Comparison of ENCODE assay signal across 21 cellular contexts in the genomic region with DNA sequence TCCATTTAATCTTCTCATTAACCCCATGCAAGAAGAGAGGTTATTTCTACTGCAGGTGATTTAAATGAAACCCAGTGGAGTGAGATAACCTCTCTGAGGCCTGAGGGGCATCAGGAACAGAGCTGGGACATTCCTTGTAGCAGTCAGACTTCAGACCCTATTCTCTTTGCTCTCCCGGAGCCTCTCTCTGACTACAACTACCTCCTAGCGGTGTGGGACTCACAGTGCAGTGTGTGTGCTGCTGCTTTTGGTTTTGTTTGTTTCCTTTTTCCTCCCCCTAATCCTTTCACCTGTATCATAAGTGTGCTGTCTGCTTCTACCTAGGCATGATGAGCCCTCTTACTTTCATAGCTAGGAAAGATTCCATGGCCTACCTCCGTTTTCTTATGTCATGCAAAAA.
A peak's percentile ranks its signal among the peaks of the same experiment; 100 is the strongest.
DNase-seq lines count a peak whose midpoint lies in the region; ATAC-seq and TF ChIP-seq lines count a peak whose summit lies in the region.
"Had no signal": no experiment of that assay in that cellular context is flagged by ENCODE, and none has a peak within 500 bp of the region (broad histone marks: within the 10 kb centered on the region; RNA-seq: fewer than 3 reads in every experiment).

No MANE protein-coding gene starts in this region.

- TF ChIP-seq CTCF in Panc1 (IDR thresholded peaks at IDR 0.05) (peak; percentile 42), neural crest cell (conservative IDR thresholded peaks at IDR 0.05) (peak; percentile 25), smooth muscle cell (IDR thresholded peaks at IDR 0.05; ENCODE audit: borderline replicate concordance, insufficient read depth, poor library complexity, severe bottlenecking) (no peak), GM20000 (IDR thresholded peaks at IDR 0.05; ENCODE audit: extremely low read depth, missing control alignments) (no peak)

- H3F3A ChIP-seq in smooth muscle cell (ENCODE audit: low read depth) = no peaks in the 10 kb centered on the region

- H3K9me3 Mint-ChIP-seq in neural crest cell = no peaks in the 10 kb centered on the region
- H3K9me3 Mint-ChIP-seq: activated CD4-positive, alpha-beta T cell treated with anti-CD3 and anti-CD28 coated beads, Interleukin-2, amount 10 ng/mL, durations not matched to agents 7 days and 5 days had no signal

- no peaks in the 10 kb centered on the region for H3K36me3 ChIP-seq in Panc1 (ENCODE audit: control insufficient read depth, insufficient read depth, low read length)
- no peaks in the 10 kb centered on the region for H3K36me3 ChIP-seq in smooth muscle cell (ENCODE audit: low read depth)
- H3K36me3 ChIP-seq: esophagus muscularis mucosa, left lung, tibial nerve had no signal

- H3K27me3 ChIP-seq in Panc1 (ENCODE audit: control insufficient read depth, insufficient read depth, low read length) = no peaks in the 10 kb centered on the region
- H3K27me3 ChIP-seq in smooth muscle cell (ENCODE audit: low read depth) = peaks cover 5% of the 10 kb centered on the region
- H3K27me3 ChIP-seq: esophagus muscularis mucosa, left lung, tibial nerve had no signal

- POLR2A ChIA-PET in Panc1 (lab: Charles Lee) = no interaction called here

- H3K4me3 ChIP-seq in Panc1 (ENCODE audit: low read depth in 2 of 2, low read length in 2 of 2) = no peak overlapping the region
- H3K4me3 ChIP-seq in smooth muscle cell = no peak overlapping the region
- H3K4me3 ChIP-seq: esophagus muscularis mucosa, left lung, tibial nerve had no signal

- H3K27ac ChIP-seq in Panc1 (ENCODE audit: low read length) = no peak overlapping the region
- no peak overlapping the region for H3K27ac ChIP-seq in smooth muscle cell (ENCODE audit: low read depth)
- H3K27ac ChIP-seq: esophagus muscularis mucosa, left lung, RWPE1, tibial nerve had no signal

- no peak overlapping the region for H3K9ac ChIP-seq in smooth muscle cell (ENCODE audit: low read depth)

- no peaks in the 10 kb centered on the region for H3K4me1 Mint-ChIP-seq in neural crest cell
- H3K4me1 Mint-ChIP-seq: activated CD4-positive, alpha-beta T cell treated with anti-CD3 and anti-CD28 coated beads, Interleukin-2, amount 10 ng/mL, durations not matched to agents 7 days and 5 days had no signal

- peaks cover 3% of the 10 kb centered on the region for H3K79me2 ChIP-seq in smooth muscle cell (ENCODE audit: low read depth)

- peak; percentile 64 for ATAC-seq in HG02938 (IDR thresholded peaks at IDR 0.05; ENCODE audit: unreplicated experiment)
- 0 out of 2 replicates have a peak, but pooled peaks have one; percentile 58 for ATAC-seq in Panc1
- ATAC-seq in GM18498 (IDR thresholded peaks at IDR 0.05; ENCODE audit: unreplicated experiment) = no peak
- ATAC-seq: left lung, right cardiac atrium had no signal

- H3K27me3 Mint-ChIP-seq in neural crest cell (ENCODE audit: low read depth) = no peaks in the 10 kb centered on the region
- H3K27me3 Mint-ChIP-seq: activated CD4-positive, alpha-beta T cell treated with anti-CD3 and anti-CD28 coated beads, Interleukin-2, amount 10 ng/mL, durations not matched to agents 7 days and 5 days had no signal

- no peak overlapping the region for H2AFZ ChIP-seq in smooth muscle cell (ENCODE audit: low read depth)

- H3K4me3 Mint-ChIP-seq in neural crest cell = no peak overlapping the region
- H3K4me3 Mint-ChIP-seq: activated CD4-positive, alpha-beta T cell treated with anti-CD3 and anti-CD28 coated beads, Interleukin-2, amount 10 ng/mL, durations not matched to agents 7 days and 5 days had no signal

- CTCF ChIA-PET in Panc1 (lab: Charles Lee) = no interaction called here

- H3K4me1 ChIP-seq in Panc1 (ENCODE audit: control insufficient read depth, insufficient read depth, low read length) = no peaks in the 10 kb centered on the region
- no peaks in the 10 kb centered on the region for H3K4me1 ChIP-seq in smooth muscle cell (ENCODE audit: low read depth)
- H3K4me1 ChIP-seq: left lung, tibial nerve had no signal

- no peak overlapping the region for H3K4me2 ChIP-seq in smooth muscle cell

- H4K20me1 ChIP-seq in smooth muscle cell (ENCODE audit: low read depth) = peaks cover 14% of the 10 kb centered on the region

- H3K36me3 Mint-ChIP-seq in neural crest cell (ENCODE audit: low read depth) = no peaks in the 10 kb centered on the region

- no peaks in the 10 kb centered on the region for H3K9me3 ChIP-seq in Panc1 (ENCODE audit: control insufficient read depth, insufficient read depth, low read depth, low read length)
- no peaks in the 10 kb centered on the region for H3K9me3 ChIP-seq in smooth muscle cell (replicated peaks; ENCODE audit: low read depth)
- H3K9me3 ChIP-seq: esophagus muscularis mucosa, left lung, tibial nerve had no signal

- in situ Hi-C loops in Panc1 (cut with HindIII; ENCODE audit: low pct_unique_long_range_greater_than_20kb, low sequenced_read_pairs) = no loop called here

- BruUV-seq in Panc1 (replicated peaks; lab: Mats Ljungman, UMichigan) = no TSS peak

- peak; percentile 42 for DNase-seq in NCI-H2107 treated with DMSO at 0.1 percent for 48 hours (lab: John Stamatoyannopoulos, UW; ENCODE audit: unreplicated experiment)
- DNase-seq in NCI-H2107 (lab: John Stamatoyannopoulos, UW) = no peak
- no peak for DNase-seq in Panc1 (ENCODE audit: low read depth, low spot score)
- no peak for DNase-seq in neural crest cell (ENCODE audit: low read depth, low spot score)
- no peak for DNase-seq in smooth muscle cell (lab: John Stamatoyannopoulos, UW; ENCODE audit: unreplicated experiment)
- no peak for DNase-seq in GM20000 (ENCODE audit: low spot score)
- DNase-seq: activated CD4-positive, alpha-beta T cell treated with anti-CD3 and anti-CD28 coated beads, Interleukin-2, amount 10 ng/mL, durations not matched to agents 7 days and 5 days; activated CD8-positive, alpha-beta memory T cell treated with anti-CD3 and anti-CD28 coated beads, Interleukin-2, amount 50 U/mL, for 48 hours; activated gamma-delta T cell treated with Interleukin-2 at 50 U/mL for 16 hours; C1 segment of cervical spinal cord; central memory CD4-positive, alpha-beta T cell; left lung; NCI-H2029 treated with DMSO at 0.1 percent for 48 hours; nucleus accumbens; right cardiac atrium; stimulated activated naive CD4-positive, alpha-beta T cell had no signal

- intact Hi-C loops in Panc1 (cut with micrococcal nuclease; ENCODE audit: unreplicated experiment) = no loop called here

- 77% methylated on average over 3 of the region's 3 CpGs for WGBS in smooth muscle cell (ENCODE audit: low lambda C conversion rate)

- H3K27ac Mint-ChIP-seq in neural crest cell (ENCODE audit: unreplicated experiment) = no peak overlapping the region
- H3K27ac Mint-ChIP-seq: activated CD4-positive, alpha-beta T cell treated with anti-CD3 and anti-CD28 coated beads, Interleukin-2, amount 10 ng/mL, durations not matched to agents 7 days and 5 days had no signal

Comparison
In these comparisons a context has a peak if more than half of its experiments do, and no peak if none do; other contexts are left out.
1. CTCF ChIP-seq: peak in Panc1 (single experiment) and neural crest cell (single experiment); none in smooth muscle cell (single experiment) and GM20000 (single experiment).